ENCODE assay signal across 8 cellular contexts in genomic region chr1:28648493-28649238, GRCh38. TPM values are rescaled to one million over a fixed set of nuclear protein-coding genes. Genes with fewer than 3 reads are reported as not detected.
DNase-seq lines count a peak whose midpoint lies in the region; ATAC-seq and TF ChIP-seq lines count a peak whose summit lies in the region.

RNU11 (plus strand) TSS chr1:28648600.

- ATAC-seq in GM19372 (IDR thresholded peaks at IDR 0.05; ENCODE audit: low read depth, unreplicated experiment) = peak; percentile 74
- ATAC-seq in HG03521 (IDR thresholded peaks at IDR 0.05; ENCODE audit: unreplicated experiment) = peak; percentile 44

- peak within 1 kb of the TSS; percentile 75 to 98 for H3K27ac ChIP-seq in liver (ENCODE audit: low read depth in 1 of 2, low read length in 2 of 2)

- peak; percentile 98 for DNase-seq in CD1c-positive myeloid dendritic cell (ENCODE audit: extremely low spot score)
- DNase-seq in NCI-H69 (lab: John Stamatoyannopoulos, UW) = peak; percentile 95
- peak; percentile 87 for DNase-seq in activated CD4-positive, alpha-beta T cell treated with anti-CD3 and anti-CD28 coated beads, Interleukin-2, amount 50 U/mL, for 1 hour
- peak; percentile 95 to 96 for DNase-seq in dermis microvascular lymphatic vessel endothelial cell (ENCODE audit: low read depth in 2 of 2)
- peak; percentile 85 for DNase-seq in stimulated activated CD4-positive, alpha-beta T cell treated with anti-CD3 and anti-CD28 coated beads, Interleukin-4, amount 100 ng/mL, for 1 hour

- no peaks in the 10 kb centered on the region for H3K9me3 ChIP-seq in liver (ENCODE audit: control insufficient read depth in 4 of 4, low read length in 3 of 4)

- TF ChIP-seq CTCF in liver (IDR thresholded peaks at IDR 0.05; ENCODE audit: low read depth, low read length, missing input control) = no peak

- H3K4me3 ChIP-seq in liver (ENCODE audit: low read depth in 1 of 3, low read length in 3 of 3) = peak within 1 kb of the TSS; percentile 9 to 89 (median 31)

- H3K9ac ChIP-seq in liver (ENCODE audit: low read depth in 1 of 2, low read length in 2 of 2) = peak within 1 kb of the TSS; percentile 25 to 99

- WGBS in liver = 5% methylated on average over 28 of the region's 28 CpGs

- TF ChIP-seq RAD21 in liver (IDR thresholded peaks at IDR 0.05) = peak; percentile 49 to 51

- no peaks in the 10 kb centered on the region for H3K27me3 ChIP-seq in liver (ENCODE audit: control insufficient read depth in 4 of 4, insufficient read depth in 4 of 4, low read length in 3 of 4)

- H3K4me1 ChIP-seq in liver (ENCODE audit: control insufficient read depth in 4 of 4, insufficient read depth in 4 of 4, low read length in 3 of 4) = peaks cover 9 to 31% (median 19%) of the 10 kb centered on the region in 4 donors

- no peaks in the 10 kb centered on the region for H3K36me3 ChIP-seq in liver (ENCODE audit: control insufficient read depth in 4 of 4, insufficient read depth in 3 of 4, low read depth in 1 of 4, low read length in 3 of 4)

TF ChIP-seq in liver, 16 proteins besides CTCF, POLR2A, EP300 and RAD21:
- no peak for TF ChIP-seq NR2F2 (IDR thresholded peaks at IDR 0.05)
- TF ChIP-seq HNF4G (IDR thresholded peaks at IDR 0.05) = no peak
- peak; percentile 85 for TF ChIP-seq TAF1 (conservative IDR thresholded peaks at IDR 0.05)
- peak; percentile 67 to 71 for TF ChIP-seq RXRA (IDR thresholded peaks at IDR 0.05)
- peak; percentile 94 for TF ChIP-seq SP1 (IDR thresholded peaks at IDR 0.05)
- TF ChIP-seq REST (IDR thresholded peaks at IDR 0.05) = peak; percentile 84
- TF ChIP-seq ATF3 (IDR thresholded peaks at IDR 0.05) = peak; percentile 69
- peak; percentile 58 for TF ChIP-seq MAX (IDR thresholded peaks at IDR 0.05)
- TF ChIP-seq ZBTB33 (IDR thresholded peaks at IDR 0.05) = peak; percentile 94
- peak; percentile 55 to 73 for TF ChIP-seq HNF4A (conservative IDR thresholded peaks at IDR 0.05)
- TF ChIP-seq JUND (IDR thresholded peaks at IDR 0.05) = no peak
- TF ChIP-seq EGR1 (IDR thresholded peaks at IDR 0.05; ENCODE audit: low read depth in 2 of 2) = peak; percentile 76 to 81
- peak; percentile 51 for TF ChIP-seq FOXA1 (IDR thresholded peaks at IDR 0.05)
- TF ChIP-seq GABPA (IDR thresholded peaks at IDR 0.05 in 1 of 2, conservative IDR thresholded peaks at IDR 0.05 in 1 of 2) = peak; percentile 31 to 76
- peak; percentile 53 for TF ChIP-seq FOXA2 (IDR thresholded peaks at IDR 0.05)
- peak; percentile 90 for TF ChIP-seq YY1 (IDR thresholded peaks at IDR 0.05)

RNA-seq across cellular contexts. Expression of gene RNU11, which starts in this region (rescaled TPM):
- total RNA-seq in dermis microvascular lymphatic vessel endothelial cell (not detected in 2 replicates), liver (not detected)
- polyA plus RNA-seq in liver = not detected

Comparison
In these comparisons a context has a peak if more than half of its experiments do, and no peak if none do; other contexts are left out.
1. Peak in every context shown above with its lines: DNase-seq, ATAC-seq, H3K4me3 ChIP-seq and H3K27ac ChIP-seq.
2. Peak in DNase-seq in dermis microvascular lymphatic vessel endothelial cell; RNA of the gene not detected or under 1 TPM.